26 cellular contexts compared by ENCODE assay signal in the genomic region with DNA sequence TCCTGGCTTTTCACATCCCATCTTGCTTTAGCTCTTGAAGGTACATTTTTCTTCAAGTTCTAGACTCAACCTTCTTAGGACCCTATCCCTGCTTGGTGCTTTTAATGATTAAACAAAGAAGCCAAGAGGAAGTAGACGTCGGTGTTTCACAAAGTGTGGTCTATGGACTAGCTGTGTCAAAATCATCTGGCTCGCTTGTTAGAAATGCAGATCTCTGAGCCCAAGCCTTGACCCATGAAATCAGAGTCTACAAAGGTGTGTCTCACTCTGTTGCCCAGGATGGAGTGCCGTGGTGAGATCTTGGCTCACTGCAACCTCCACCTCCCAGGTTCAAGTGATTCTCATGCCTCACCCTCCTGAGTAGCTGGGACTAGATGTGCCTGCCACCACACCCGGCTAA.
"Had no signal": no experiment of that assay in that cellular context is flagged by ENCODE, and none has a peak within 500 bp of the region (broad histone marks: within the 10 kb centered on the region; RNA-seq: fewer than 3 reads in every experiment).

No MANE protein-coding gene starts in this region.

- H3K4me1 ChIP-seq: gastrocnemius medialis, pancreas, right lobe of liver had no signal

- H3K9me3 ChIP-seq: gastrocnemius medialis, neutrophil, pancreas, right lobe of liver, thyroid gland, upper lobe of left lung had no signal

- H3K4me3 ChIP-seq: coronary artery, gastrocnemius medialis, hepatocyte, lung, pancreas, right lobe of liver, thyroid gland, upper lobe of left lung had no signal

- H3K36me3 ChIP-seq: gastrocnemius medialis, neutrophil, pancreas, right lobe of liver, thyroid gland, upper lobe of left lung had no signal

- DNase-seq: dermis blood vessel endothelial cell; effector memory CD4-positive, alpha-beta T cell; foreskin fibroblast; gastrocnemius medialis; kidney; left colon; left ventricle myocardium superior; naive B cell; pancreas; right lobe of liver; small intestine; stimulated activated CD4-positive, alpha-beta T cell treated with anti-CD3 and anti-CD28 coated beads, Interleukin-12 subunit alpha, Interleukin-12 subunit beta, amount 100 ng/mL, for 4 hours; stimulated activated CD4-positive, alpha-beta T cell treated with anti-CD3 and anti-CD28 coated beads, Interleukin-1b, Interleukin-23, amount 100 ng/mL, for 48 hours; stimulated activated CD4-positive, alpha-beta T cell treated with anti-CD3 and anti-CD28 coated beads, Interleukin-4, amount 100 ng/mL, for 1 hour; stimulated activated CD8-positive, alpha-beta memory T cell treated with anti-CD3 and anti-CD28 coated beads, Interleukin-4, amount 100 ng/mL, for 48 hours; stimulated activated naive CD4-positive, alpha-beta T cell; stimulated activated naive CD8-positive, alpha-beta T cell treated with anti-CD3 and anti-CD28 coated beads, Interleukin-15, amount 100 ng/mL, for 72 hours; upper lobe of left lung had no signal

- ATAC-seq: gastrocnemius medialis; left colon; left ventricle myocardium superior; natural killer cell treated with Interleukin-12 subunit alpha and Interleukin-12 subunit beta and Interleukin-15 and Interleukin-18, amount 100 ng/mL, for 72 hours; pancreas; right lobe of liver; stimulated activated naive CD8-positive, alpha-beta T cell treated with anti-CD3 and anti-CD28 coated beads, Interleukin-15, amount 100 ng/mL, for 72 hours had no signal

- H3K27me3 ChIP-seq: gastrocnemius medialis, hepatocyte, neutrophil, pancreas, right lobe of liver, thyroid gland, upper lobe of left lung had no signal

- H3K27ac ChIP-seq: hepatocyte, neutrophil, pancreas, upper lobe of left lung had no signal

- FAIRE-seq: endothelial cell of umbilical vein, kidney, pancreas, small intestine, urothelium cell line had no signal
